17 cellular contexts compared by ENCODE assay signal in the genomic region with DNA sequence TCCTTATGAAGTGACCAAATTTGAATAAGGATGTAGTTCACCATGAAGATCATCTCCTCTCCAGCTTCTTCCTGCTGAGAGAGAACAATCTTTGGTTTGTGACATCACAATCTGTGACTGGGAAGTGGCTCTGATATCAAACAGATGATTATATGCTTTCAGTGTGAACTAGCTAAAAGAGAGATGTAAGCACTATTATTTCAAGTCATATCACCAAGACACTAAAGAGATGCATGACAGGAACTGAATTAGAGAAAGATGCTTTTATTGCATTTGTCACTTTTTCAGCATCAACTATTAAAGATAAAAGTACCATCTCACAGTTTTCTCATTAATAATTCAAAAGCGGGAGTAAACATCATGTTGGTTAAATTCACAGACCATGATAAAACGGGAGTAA. TPM values are rescaled to one million over a fixed set of nuclear protein-coding genes. Genes with fewer than 3 reads are reported as not detected.
DNase-seq lines count a peak whose midpoint lies in the region; ATAC-seq, FAIRE-seq and TF ChIP-seq lines count a peak whose summit lies in the region.
"Had no signal": no experiment of that assay in that cellular context is flagged by ENCODE, and none has a peak within 500 bp of the region (broad histone marks: within the 10 kb centered on the region; RNA-seq: fewer than 3 reads in every experiment).

No MANE protein-coding gene starts in this region.

- no peak for TF ChIP-seq RAD21 in A549 (conservative IDR thresholded peaks at IDR 0.05 in 1 of 2, IDR thresholded peaks at IDR 0.05 in 1 of 2)

- H3K9me3 ChIP-seq in A549 (no peaks in the 10 kb centered on the region), spleen (no peaks in the 10 kb centered on the region)
- H3K9me3 ChIP-seq: BLaER1, Caco-2 had no signal

- no peak overlapping the region for H3K4me3 ChIP-seq in A549
- H3K4me3 ChIP-seq in spleen: no peak overlapping the region
- H3K4me3 ChIP-seq: BLaER1 had no signal

- H3K27me3 ChIP-seq in spleen (replicated peaks in 1 of 7): no peaks in the 10 kb centered on the region
- H3K27me3 ChIP-seq: BLaER1 had no signal

- peak; percentile 87 for FAIRE-seq in A549 (lab: Jason Lieb, UNC)
- FAIRE-seq: HTR-8/SVneo had no signal

- POLR2A ChIA-PET in A549 (lab: Yijun Ruan, JAX): no interaction called here

- TF ChIP-seq POLR2A in A549 (IDR thresholded peaks at IDR 0.05; ENCODE audit: low read length): no peak
- no peak for TF ChIP-seq POLR2A in spleen (IDR thresholded peaks at IDR 0.05)

- no peaks in the 10 kb centered on the region for H3K4me1 ChIP-seq in A549
- H3K4me1 ChIP-seq in spleen: no peaks in the 10 kb centered on the region
- H3K4me1 ChIP-seq: Caco-2 had no signal

- intact Hi-C loops in spleen (cut with DNase I; ENCODE audit: low total_unique reads): no loop called here

- H3K36me3 ChIP-seq in spleen: no peaks in the 10 kb centered on the region
- H3K36me3 ChIP-seq: BLaER1 had no signal

- no peak for ATAC-seq in A549
- ATAC-seq: HCT116 had no signal

- H3K27ac ChIP-seq in A549 (no peak overlapping the region), angular gyrus (ENCODE audit: low read depth, low read length) (peak overlapping the region; percentile 74), spleen (no peak overlapping the region)
- H3K27ac ChIP-seq: 22Rv1, BLaER1 had no signal

- no peak overlapping the region for H3K4me2 ChIP-seq in A549
- H3K4me2 ChIP-seq: BLaER1 had no signal

- TF ChIP-seq EP300 in A549 (IDR thresholded peaks at IDR 0.05): no peak

- CTCF ChIA-PET in A549 (lab: Yijun Ruan, JAX): interaction anchor here (1.0 to 3.7 kb wide), 3 partner anchors 8 to 236 kb away, joined by 3 to 27 read pairs (median 4); no protein-coding TSS in a partner anchor

- TF ChIP-seq CTCF in A549 (IDR thresholded peaks at IDR 0.05) (no peak), spleen (IDR thresholded peaks at IDR 0.05 in 8 of 11, conservative IDR thresholded peaks at IDR 0.05 in 3 of 11) (no peak)

- peak; percentile 5 for DNase-seq in NCI-H2227 (lab: John Stamatoyannopoulos, UW; ENCODE audit: unreplicated experiment)
- no peak for DNase-seq in NCI-H2227 treated with DMSO at 0.1 percent for 48 hours (lab: John Stamatoyannopoulos, UW)
- DNase-seq in A549 (ENCODE audit: low read depth in 1 of 2, low spot score in 1 of 2): no peak
- peak; percentile 19 for DNase-seq in superior temporal gyrus (ENCODE audit: extremely low spot score)
- DNase-seq in foreskin melanocyte: no peak
- DNase-seq in spleen: no peak
- DNase-seq: AML-193; Caco-2; CD8-positive, alpha-beta memory T cell; DMS53; GF-D8 had no signal

- WGBS in A549 (ENCODE audit: missing lambda C conversion rate): 84% methylated on average over 2 of the region's 2 CpGs
- WGBS in spleen, 5 donors: 86 to 98% (median 94%) methylated on average over 2 of the region's 2 CpGs

TF ChIP-seq in A549, 52 proteins besides CTCF, POLR2A, EP300 and RAD21:
- TF ChIP-seq ZC3H11A (IDR thresholded peaks at IDR 0.05): no peak
- TF ChIP-seq NR3C1 (IDR thresholded peaks at IDR 0.05): no peak
- no peak for TF ChIP-seq CBX2 (IDR thresholded peaks at IDR 0.05; ENCODE audit: borderline replicate concordance, low read depth)
- TF ChIP-seq, protein P1, sequence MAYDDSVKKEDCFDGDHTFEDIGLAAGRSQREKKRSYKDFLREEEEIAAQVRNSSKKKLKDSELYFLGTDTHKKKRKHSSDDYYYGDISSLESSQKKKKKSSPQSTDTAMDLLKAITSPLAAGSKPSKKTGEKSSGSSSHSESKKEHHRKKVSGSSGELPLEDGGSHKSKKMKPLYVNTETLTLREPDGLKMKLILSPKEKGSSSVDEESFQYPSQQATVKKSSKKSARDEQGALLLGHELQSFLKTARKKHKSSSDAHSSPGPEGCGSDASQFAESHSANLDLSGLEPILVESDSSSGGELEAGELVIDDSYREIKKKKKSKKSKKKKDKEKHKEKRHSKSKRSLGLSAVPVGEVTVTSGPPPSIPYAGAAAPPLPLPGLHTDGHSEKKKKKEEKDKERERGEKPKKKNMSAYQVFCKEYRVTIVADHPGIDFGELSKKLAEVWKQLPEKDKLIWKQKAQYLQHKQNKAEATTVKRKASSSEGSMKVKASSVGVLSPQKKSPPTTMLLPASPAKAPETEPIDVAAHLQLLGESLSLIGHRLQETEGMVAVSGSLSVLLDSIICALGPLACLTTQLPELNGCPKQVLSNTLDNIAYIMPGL (CRISPR knock-in tag; IDR thresholded peaks at IDR 0.05; ENCODE audit: borderline replicate concordance): no peak
- no peak for TF ChIP-seq FOSB (CRISPR knock-in tag; IDR thresholded peaks at IDR 0.05)
- TF ChIP-seq, protein P2, sequence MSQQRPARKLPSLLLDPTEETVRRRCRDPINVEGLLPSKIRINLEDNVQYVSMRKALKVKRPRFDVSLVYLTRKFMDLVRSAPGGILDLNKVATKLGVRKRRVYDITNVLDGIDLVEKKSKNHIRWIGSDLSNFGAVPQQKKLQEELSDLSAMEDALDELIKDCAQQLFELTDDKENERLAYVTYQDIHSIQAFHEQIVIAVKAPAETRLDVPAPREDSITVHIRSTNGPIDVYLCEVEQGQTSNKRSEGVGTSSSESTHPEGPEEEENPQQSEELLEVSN (IDR thresholded peaks at IDR 0.05; ENCODE audit: borderline replicate concordance, low read depth): no peak
- TF ChIP-seq ZFP36 (IDR thresholded peaks at IDR 0.05; ENCODE audit: borderline replicate concordance, partially characterized antibody): no peak
- TF ChIP-seq NPAS2 (CRISPR knock-in tag; IDR thresholded peaks at IDR 0.05; ENCODE audit: borderline replicate concordance): no peak
- no peak for TF ChIP-seq MAZ (IDR thresholded peaks at IDR 0.05; ENCODE audit: borderline replicate concordance, low read depth, low read length)
- TF ChIP-seq RNF2 (IDR thresholded peaks at IDR 0.05; ENCODE audit: borderline replicate concordance, low read depth): no peak
- no peak for TF ChIP-seq TP53 (CRISPR knock-in tag; IDR thresholded peaks at IDR 0.05)
- TF ChIP-seq MYC (IDR thresholded peaks at IDR 0.05; ENCODE audit: borderline replicate concordance, low read length): no peak
- no peak for TF ChIP-seq RFX5 (IDR thresholded peaks at IDR 0.05)

RNA-seq across cellular contexts. Expression of a gene that starts 3.5 kb away (rescaled TPM):
- polyA plus RNA-seq in A549 (2011; rRNA removed): 0.01 TPM in 1 of 2 replicates, not detected in the other
- 0.01 TPM in 1 of 2 replicates, not detected in the other for polyA plus RNA-seq in A549 (2012; cell fraction: cytosol; rRNA removed)
- 0.02 TPM in 1 of 2 replicates, not detected in the other for polyA plus RNA-seq in A549 (2012; cell fraction: nucleus; rRNA removed)
- not detected in 3 replicates for polyA plus RNA-seq in A549 (2017; fragmentation: RNase III; extraction: RNeasy Plus Mini Kit Qiagen cat#74134 plus additional on column Dnase treatment)
- not detected in 2 replicates for polyA minus RNA-seq in A549 (2011; rRNA and poly(A)+ RNA removed)
- total RNA-seq in spleen: not detected
- polyA plus RNA-seq in spleen: under 1 TPM in 1 of 3 donors, not detected in 2; 0.03 TPM
- total RNA-seq: Caco-2; CD8-positive, alpha-beta memory T cell; H4 had no signal
- polyA plus RNA-seq: CD8-positive, alpha-beta memory T cell had no signal

Comparison
In these comparisons a context has a peak if more than half of its experiments do, and no peak if none do; other contexts are left out.
1. DNase-seq: peak in NCI-H2227 (single experiment) and superior temporal gyrus (single experiment); none in NCI-H2227 treated with DMSO at 0.1 percent for 48 hours (single experiment), A549 (0 of 2), foreskin melanocyte (single experiment) and spleen (single experiment).